Comparison of ENCODE assay signal across 18 cellular contexts in the genomic region with DNA sequence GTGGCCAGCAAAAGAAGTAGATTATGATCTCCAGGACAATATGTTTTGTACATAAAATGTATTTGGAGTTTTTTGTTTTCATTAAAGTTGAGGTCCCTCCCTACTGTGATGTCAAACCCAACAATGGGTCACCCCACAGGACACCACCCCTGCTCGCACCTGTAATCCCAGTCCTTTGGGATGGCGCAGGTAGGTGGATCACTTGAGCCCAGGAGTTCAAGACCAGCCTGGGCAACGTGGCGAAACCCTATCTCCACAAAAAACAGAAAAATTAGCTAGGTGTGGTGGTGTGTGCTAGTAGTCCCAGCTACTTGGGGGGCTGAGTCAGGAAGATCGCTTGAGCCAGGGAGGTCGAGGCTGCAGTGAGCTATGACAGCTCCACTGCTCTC. TPM values are rescaled to one million over a fixed set of nuclear protein-coding genes. Genes with fewer than 3 reads are reported as not detected.
DNase-seq lines count a peak whose midpoint lies in the region; ATAC-seq and TF ChIP-seq lines count a peak whose summit lies in the region.
"Had no signal": no experiment of that assay in that cellular context is flagged by ENCODE, and none has a peak within 500 bp of the region (broad histone marks: within the 10 kb centered on the region; RNA-seq: fewer than 3 reads in every experiment).

No MANE protein-coding gene starts in this region.

- H3K27me3 ChIP-seq in left ventricle myocardium inferior (ENCODE audit: low read depth): no peaks in the 10 kb centered on the region
- H3K27me3 ChIP-seq in gastroesophageal sphincter: no peaks in the 10 kb centered on the region
- H3K27me3 ChIP-seq: heart right ventricle, uterus had no signal

- TF ChIP-seq EP300 in gastroesophageal sphincter (IDR thresholded peaks at IDR 0.05): no peak

- peak overlapping the region; percentile 55 for H3K4me3 Mint-ChIP-seq in activated T-helper 1 cell treated with anti-CD3 and anti-CD28 coated beads, Interleukin-12 subunit alpha, Interleukin-12 subunit beta, Interleukin-2, Interleukin-4 antibody, amounts not matched to agents 30 ng/mL and 10 ng/mL and 1 ng/mL, durations not matched to agents 14 hours and 24 hours and 36 hours
- H3K4me3 Mint-ChIP-seq in memory B cell: peak overlapping the region; percentile 17
- H3K4me3 Mint-ChIP-seq: mesothelial cell of epicardium had no signal

- peak overlapping the region; percentile 64 for H3K27ac ChIP-seq in left ventricle myocardium inferior (replicated peaks)
- H3K27ac ChIP-seq in gastroesophageal sphincter: no peak overlapping the region

- peaks cover 50% of the 10 kb centered on the region for H3K4me1 ChIP-seq in left ventricle myocardium inferior
- peaks cover 5 to 68% (median 23%) of the 10 kb centered on the region in 3 donors for H3K4me1 ChIP-seq in gastroesophageal sphincter

- TF ChIP-seq CTCF in left ventricle myocardium inferior (IDR thresholded peaks at IDR 0.05; ENCODE audit: borderline replicate concordance): no peak
- no peak for TF ChIP-seq CTCF in gastroesophageal sphincter (IDR thresholded peaks at IDR 0.05)

- intact Hi-C loops in left ventricle myocardium inferior (cut with micrococcal nuclease): no loop called here
- intact Hi-C loops in left ventricle myocardium superior (cut with micrococcal nuclease): no loop called here
- intact Hi-C loops in activated T-helper 1 cell treated with anti-CD3 and anti-CD28 coated beads, Interleukin-12 subunit alpha, Interleukin-12 subunit beta, Interleukin-2, Interleukin-4 antibody, amounts not matched to agents 30 ng/mL and 10 ng/mL and 1 ng/mL, durations not matched to agents 14 hours and 24 hours and 36 hours (cut with micrococcal nuclease): loop anchor here (1.0 to 5.0 kb wide), 8 partner anchors 8 to 440 kb away; a partner anchor contains a TSS

- 95% methylated on average over 4 of the region's 6 CpGs; no CpG with 5 or more reads in 1 of the 2 donors for WGBS in gastroesophageal sphincter (ENCODE audit: low coverage in 1 of 2), 2 donors

- peaks cover 41% of the 10 kb centered on the region for H3K36me3 Mint-ChIP-seq in activated T-helper 1 cell treated with anti-CD3 and anti-CD28 coated beads, Interleukin-12 subunit alpha, Interleukin-12 subunit beta, Interleukin-2, Interleukin-4 antibody, amounts not matched to agents 30 ng/mL and 10 ng/mL and 1 ng/mL, durations not matched to agents 14 hours and 24 hours and 36 hours (ENCODE audit: low read depth)
- H3K36me3 Mint-ChIP-seq in memory B cell: peaks cover 11% of the 10 kb centered on the region

- H3K27me3 Mint-ChIP-seq in activated T-helper 1 cell treated with anti-CD3 and anti-CD28 coated beads, Interleukin-12 subunit alpha, Interleukin-12 subunit beta, Interleukin-2, Interleukin-4 antibody, amounts not matched to agents 30 ng/mL and 10 ng/mL and 1 ng/mL, durations not matched to agents 14 hours and 24 hours and 36 hours (ENCODE audit: insufficient read depth): no peaks in the 10 kb centered on the region
- H3K27me3 Mint-ChIP-seq in memory B cell: no peaks in the 10 kb centered on the region

- no peaks in the 10 kb centered on the region for H3K9me3 ChIP-seq in left ventricle myocardium inferior (replicated peaks)
- H3K9me3 ChIP-seq in gastroesophageal sphincter: no peaks in the 10 kb centered on the region
- H3K9me3 ChIP-seq: heart right ventricle, uterus had no signal

- H3K36me3 ChIP-seq in left ventricle myocardium inferior (peaks cover 28% of the 10 kb centered on the region), gastroesophageal sphincter (peaks cover 0 to 34% of the 10 kb centered on the region in 2 donors)
- H3K36me3 ChIP-seq: uterus had no signal

- H3K9me3 Mint-ChIP-seq in activated T-helper 1 cell treated with anti-CD3 and anti-CD28 coated beads, Interleukin-12 subunit alpha, Interleukin-12 subunit beta, Interleukin-2, Interleukin-4 antibody, amounts not matched to agents 30 ng/mL and 10 ng/mL and 1 ng/mL, durations not matched to agents 14 hours and 24 hours and 36 hours: no peaks in the 10 kb centered on the region
- H3K9me3 Mint-ChIP-seq in memory B cell: no peaks in the 10 kb centered on the region

- peaks cover 80% of the 10 kb centered on the region for H3K4me1 Mint-ChIP-seq in activated T-helper 1 cell treated with anti-CD3 and anti-CD28 coated beads, Interleukin-12 subunit alpha, Interleukin-12 subunit beta, Interleukin-2, Interleukin-4 antibody, amounts not matched to agents 30 ng/mL and 10 ng/mL and 1 ng/mL, durations not matched to agents 14 hours and 24 hours and 36 hours (ENCODE audit: low read depth)
- peaks cover 43% of the 10 kb centered on the region for H3K4me1 Mint-ChIP-seq in memory B cell
- H3K4me1 Mint-ChIP-seq: mesothelial cell of epicardium had no signal

- peak overlapping the region; percentile 81 for H3K27ac Mint-ChIP-seq in activated T-helper 1 cell treated with anti-CD3 and anti-CD28 coated beads, Interleukin-12 subunit alpha, Interleukin-12 subunit beta, Interleukin-2, Interleukin-4 antibody, amounts not matched to agents 30 ng/mL and 10 ng/mL and 1 ng/mL, durations not matched to agents 14 hours and 24 hours and 36 hours
- H3K27ac Mint-ChIP-seq in memory B cell: peak overlapping the region; percentile 89
- H3K27ac Mint-ChIP-seq: mesothelial cell of epicardium had no signal

- H3K4me3 ChIP-seq in left ventricle myocardium inferior (no peak overlapping the region), gastroesophageal sphincter (no peak overlapping the region)
- H3K4me3 ChIP-seq: heart right ventricle, uterus had no signal

- TF ChIP-seq POLR2A in gastroesophageal sphincter (IDR thresholded peaks at IDR 0.05): no peak

- DNase-seq in left ventricle myocardium inferior (no peak), left ventricle myocardium superior (no peak), memory B cell (ENCODE audit: low spot score in 2 of 2) (no peak), HuH-7.5 (ENCODE audit: low spot score) (no peak), RKO (ENCODE audit: low spot score) (no peak)
- DNase-seq in activated T-helper 1 cell treated with anti-CD3 and anti-CD28 coated beads, Interleukin-12 subunit alpha, Interleukin-12 subunit beta, Interleukin-2, Interleukin-4 antibody, amounts not matched to agents 30 ng/mL and 10 ng/mL and 1 ng/mL, durations not matched to agents 14 hours and 24 hours and 36 hours (ENCODE audit: low spot score): no peak
- DNase-seq in stimulated activated CD4-positive, alpha-beta T cell treated with anti-CD3 and anti-CD28 coated beads, Interleukin-4, amount 100 ng/mL, for 1 hour: no peak
- DNase-seq: cortex of kidney, heart right ventricle, islet precursor cell, NCI-H2081, NCI-H69, PC-3, uterus had no signal

- ATAC-seq in left ventricle myocardium superior (no peak), memory B cell (ENCODE audit: low read depth) (no peak), gastroesophageal sphincter (no peak)
- ATAC-seq: PC-3 had no signal

RNA-seq across cellular contexts. Expression of a gene that starts 9.0 kb away (rescaled TPM):
- total RNA-seq in left ventricle myocardium inferior: 24.7 TPM
- 27.3 TPM for total RNA-seq in left ventricle myocardium superior
- 62.6 and 68.8 TPM in 2 replicates for total RNA-seq in activated T-helper 1 cell treated with anti-CD3 and anti-CD28 coated beads, Interleukin-12 subunit alpha, Interleukin-12 subunit beta, Interleukin-2, Interleukin-4 antibody, amounts not matched to agents 30 ng/mL and 10 ng/mL and 1 ng/mL, durations not matched to agents 14 hours and 24 hours and 36 hours
- 10 to 100 TPM; 24.0 to 65.7 (median 29.0) TPM for total RNA-seq in gastroesophageal sphincter

RNA-seq across cellular contexts. Expression of a gene that starts 37.1 kb away (rescaled TPM):
- 1.0 TPM for total RNA-seq in left ventricle myocardium inferior
- 0.84 TPM for total RNA-seq in left ventricle myocardium superior
- total RNA-seq in activated T-helper 1 cell treated with anti-CD3 and anti-CD28 coated beads, Interleukin-12 subunit alpha, Interleukin-12 subunit beta, Interleukin-2, Interleukin-4 antibody, amounts not matched to agents 30 ng/mL and 10 ng/mL and 1 ng/mL, durations not matched to agents 14 hours and 24 hours and 36 hours: not detected in 2 replicates
- not detected for total RNA-seq in gastroesophageal sphincter
- total RNA-seq: esophagus mucosa, mesothelial cell of epicardium, PC-3, SK-MEL-5, uterus had no signal

RNA-seq across cellular contexts. Expression of a gene that starts 50.9 kb away (rescaled TPM):
- total RNA-seq in left ventricle myocardium inferior (4,061 TPM), left ventricle myocardium superior (3,996 TPM), gastroesophageal sphincter (100 to 1,000 TPM; 143 to 505 (median 229) TPM)
- total RNA-seq in activated T-helper 1 cell treated with anti-CD3 and anti-CD28 coated beads, Interleukin-12 subunit alpha, Interleukin-12 subunit beta, Interleukin-2, Interleukin-4 antibody, amounts not matched to agents 30 ng/mL and 10 ng/mL and 1 ng/mL, durations not matched to agents 14 hours and 24 hours and 36 hours: not detected in 2 replicates
- total RNA-seq: PC-3 had no signal

RNA-seq across cellular contexts. Expression of a gene that starts 54.9 kb away (rescaled TPM):
- total RNA-seq in left ventricle myocardium inferior: 0.16 TPM
- total RNA-seq in left ventricle myocardium superior: 0.15 TPM
- total RNA-seq in activated T-helper 1 cell treated with anti-CD3 and anti-CD28 coated beads, Interleukin-12 subunit alpha, Interleukin-12 subunit beta, Interleukin-2, Interleukin-4 antibody, amounts not matched to agents 30 ng/mL and 10 ng/mL and 1 ng/mL, durations not matched to agents 14 hours and 24 hours and 36 hours: not detected in 2 replicates
- total RNA-seq in gastroesophageal sphincter: 1 to 10 TPM in 1 of 4 donors, under 1 TPM in 2, not detected in 1; 0.08 to 3.0 (median 0.20) TPM
- total RNA-seq: PC-3, SK-MEL-5 had no signal

Comparison
In these comparisons a context has a peak if more than half of its experiments do, and no peak if none do; other contexts are left out.
1. RNA of a gene that starts 50.9 kb away (total RNA-seq): 4,061 TPM in left ventricle myocardium inferior (single experiment), 3,996 TPM in left ventricle myocardium superior (single experiment) and 143 to 505 TPM in gastroesophageal sphincter; not detected in activated T-helper 1 cell treated with anti-CD3 and anti-CD28 coated beads, Interleukin-12 subunit alpha, Interleukin-12 subunit beta, Interleukin-2, Interleukin-4 antibody, amounts not matched to agents 30 ng/mL and 10 ng/mL and 1 ng/mL, durations not matched to agents 14 hours and 24 hours and 36 hours; every median in the first group is over 100 times any median in the second.